In the genomic region with DNA sequence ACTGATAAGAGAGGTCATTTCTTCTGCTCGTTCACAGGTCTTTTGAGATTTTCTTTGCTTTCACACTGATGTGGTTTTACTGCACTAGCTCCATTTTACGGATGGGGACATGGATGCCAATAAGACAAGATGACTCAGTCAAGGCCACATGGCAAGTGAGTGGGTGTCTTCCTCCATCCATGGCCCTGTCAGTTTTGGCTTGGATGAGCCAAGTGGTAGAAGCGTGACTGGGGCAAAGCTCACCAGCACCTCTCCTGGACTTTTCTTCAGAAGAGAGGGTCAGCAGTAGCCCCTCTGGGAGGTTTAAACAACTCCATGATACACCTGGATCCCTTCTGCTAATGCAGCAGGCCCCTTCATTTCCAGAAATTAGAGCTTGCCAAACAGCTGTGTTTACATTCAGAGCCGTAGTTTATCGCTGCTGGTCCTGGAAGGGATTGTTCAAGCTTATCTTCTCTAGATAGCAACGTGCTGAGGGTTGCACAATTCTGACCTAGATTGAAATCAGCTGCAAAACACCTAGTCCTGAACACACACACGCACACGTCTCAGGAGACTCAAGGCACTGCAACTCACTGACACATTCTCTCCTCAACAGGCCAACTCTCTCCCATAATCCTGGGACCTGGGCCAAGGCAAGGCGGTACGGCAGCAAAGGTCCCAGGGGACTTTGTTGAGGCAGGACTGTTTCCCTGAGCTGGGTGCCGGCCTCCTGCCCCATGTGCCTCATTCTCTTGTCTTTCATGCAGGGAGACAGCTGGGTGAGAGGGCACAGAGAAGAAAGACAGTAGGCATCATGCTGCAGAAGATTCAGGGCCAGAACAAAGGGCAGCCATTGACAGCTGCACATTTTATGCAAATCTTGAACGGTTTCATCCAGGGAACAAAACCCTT, we compare ENCODE assay signal across 8 cellular contexts. TPM values are rescaled to one million over a fixed set of nuclear protein-coding genes. Genes with fewer than 3 reads are reported as not detected.
DNase-seq lines count a peak whose midpoint lies in the region; ATAC-seq lines count a peak whose summit lies in the region.

No MANE protein-coding gene starts in this region.

- peak overlapping the region; percentile 6 to 72 (median 29) for H3K4me3 Mint-ChIP-seq in T-cell

- peaks cover 87 to 92% (median 91%) of the 10 kb centered on the region in 3 donors for H3K4me1 Mint-ChIP-seq in T-cell

- no peaks in the 10 kb centered on the region for H3K36me3 Mint-ChIP-seq in T-cell

- peak; percentile 75 for DNase-seq in NCI-H82 (lab: John Stamatoyannopoulos, UW)
- DNase-seq in NCI-H82 treated with DMSO at 0.1 percent for 48 hours (lab: John Stamatoyannopoulos, UW; ENCODE audit: unreplicated experiment), result no peak
- peak in 4 of 34 experiments; percentile 22 to 45 (median 32) for DNase-seq in T-cell
- peak in 27 of 42 donors; percentile 8 to 73 (median 44) for DNase-seq in head of caudate nucleus
- DNase-seq in stimulated activated CD8-positive, alpha-beta memory T cell treated with anti-CD3 and anti-CD28 coated beads, Interleukin-4, amount 100 ng/mL, for 48 hours, result peak; percentile 46
- no peak for DNase-seq in NCI-H128 (lab: John Stamatoyannopoulos, UW; ENCODE audit: unreplicated experiment)
- no peak for DNase-seq in UCSD-AML1 (lab: John Stamatoyannopoulos, UW; ENCODE audit: unreplicated experiment)

- CTCF ChIA-PET in T-cell (lab: Charles Lee), result interaction anchor here (0.5 to 2.3 kb wide), 16 partner anchors 11 to 1599 kb away, joined by 3 to 13 read pairs (median 4); a partner anchor contains a TSS

- H3K9me3 Mint-ChIP-seq in T-cell, result no peaks in the 10 kb centered on the region

- no peaks in the 10 kb centered on the region for H3K27me3 Mint-ChIP-seq in T-cell

- peak overlapping the region; percentile 96 for H3K27ac Mint-ChIP-seq in T-cell

- intact Hi-C loops in head of caudate nucleus (cut with DNase I), result no loop called here

- POLR2A ChIA-PET in T-cell (lab: Charles Lee), result interaction anchor here (0.6 to 2.4 kb wide), 12 partner anchors 10 to 271 kb away, joined by 3 to 11 read pairs (median 3); a partner anchor contains a TSS

- ATAC-seq in HG03571 (IDR thresholded peaks at IDR 0.05; ENCODE audit: unreplicated experiment) (peak; percentile 37), T-cell (replicated peaks in 1 of 4) (peak; percentile 13 to 61 (median 37))

RNA-seq across cellular contexts. Expression of a gene that starts 14.2 kb away (rescaled TPM):
- 100 to 1,000 TPM; 239 to 335 (median 309) TPM for total RNA-seq in T-cell

Comparison
In these comparisons a context has a peak if more than half of its experiments do, and no peak if none do; other contexts are left out.
1. DNase-seq: peak in NCI-H82 (single experiment), head of caudate nucleus (27 of 42) and stimulated activated CD8-positive, alpha-beta memory T cell treated with anti-CD3 and anti-CD28 coated beads, Interleukin-4, amount 100 ng/mL, for 48 hours (single experiment); none in NCI-H82 treated with DMSO at 0.1 percent for 48 hours (single experiment), NCI-H128 (single experiment) and UCSD-AML1 (single experiment).